Comparison of ENCODE assay signal across 8 cellular contexts in the genomic region with DNA sequence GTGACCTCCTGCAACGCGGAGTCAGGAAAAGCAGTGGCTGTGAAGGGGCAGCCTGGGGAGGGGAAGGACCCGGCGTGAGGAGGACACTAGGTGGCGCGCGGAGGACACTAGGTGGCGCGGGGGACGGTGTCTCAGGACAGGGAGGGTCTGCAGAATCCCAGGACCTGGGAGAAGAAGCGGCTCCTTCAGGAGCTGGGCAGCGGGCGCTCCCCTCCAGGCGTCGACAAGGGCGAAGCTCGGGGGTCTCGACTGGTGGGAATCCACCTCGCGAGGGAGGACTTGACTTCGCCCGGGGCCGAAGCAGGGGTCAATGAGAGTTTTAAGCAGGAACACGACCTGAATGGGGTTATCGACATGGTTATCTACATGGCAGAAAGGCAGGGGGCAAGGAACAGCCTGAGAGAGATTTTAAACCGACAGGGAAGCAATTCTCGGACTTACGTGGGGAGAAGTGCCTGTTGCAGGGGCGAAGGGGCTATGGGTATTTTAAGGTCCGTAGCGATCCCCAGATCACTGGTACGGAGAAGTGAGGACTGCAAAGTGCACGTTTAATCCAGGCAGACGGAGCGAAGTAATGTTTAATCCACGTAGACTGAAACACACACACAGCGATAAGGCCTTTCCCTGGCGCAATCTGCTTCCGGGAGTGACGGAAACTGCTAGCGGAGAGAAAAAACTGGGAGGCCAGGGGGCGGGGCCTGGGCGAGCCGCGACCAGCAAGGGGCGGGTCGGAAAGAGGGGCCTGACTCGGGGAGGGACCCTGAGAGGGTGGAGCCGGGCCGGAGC. TPM values are rescaled to one million over a fixed set of nuclear protein-coding genes. Genes with fewer than 3 reads are reported as not detected.
A peak's percentile ranks its signal among the peaks of the same experiment; 100 is the strongest.
DNase-seq lines count a peak whose midpoint lies in the region; ATAC-seq, FAIRE-seq and TF ChIP-seq lines count a peak whose summit lies in the region.

Gene ZNF616 (minus strand): TSS at position 648 of the 786 bp plus-strand sequence. CDS start 9,426 bp downstream, outside the sequence.

- CTCF ChIA-PET in HepG2 (lab: Yijun Ruan, JAX; ENCODE audit: low intra/inter-chr PET ratio, low total read pairs): interaction anchor here (1.8 kb wide), 1 partner anchor 98 kb away, joined by 17 read pairs; no protein-coding TSS in a partner anchor

- under 1% methylated on average over 41 of the region's 50 CpGs for WGBS in HepG2 (ENCODE audit: low lambda C conversion rate)

- H3K27me3 Mint-ChIP-seq in CD14-positive monocyte (ENCODE audit: low read depth in 3 of 3): peaks cover 0 to 4% (median 0%) of the 10 kb centered on the region in 3 donors
- H3K27me3 Mint-ChIP-seq in dendritic cell treated with granulocyte-macrophage colony-stimulating factor and Interleukin-4, amounts not matched to agents 40 ng/mL and 50 ng/mL, for 4 days: no peaks in the 10 kb centered on the region

- peak within 1 kb of the TSS; percentile 95 for H2AFZ ChIP-seq in HepG2 (ENCODE audit: low read length)

- H3K4me1 Mint-ChIP-seq in CD14-positive monocyte: peaks cover 16% of the 10 kb centered on the region
- peaks cover 18% of the 10 kb centered on the region for H3K4me1 Mint-ChIP-seq in dendritic cell treated with granulocyte-macrophage colony-stimulating factor and Interleukin-4, amounts not matched to agents 40 ng/mL and 50 ng/mL, for 4 days (ENCODE audit: low read depth)

- in situ Hi-C loops in HepG2 (cut with HindIII; ENCODE audit: extremely low pct_ligation_motif_present, low pct_unique_long_range_greater_than_20kb): loop anchor here (10.0 kb wide), 1 partner anchor 95 kb away; no protein-coding TSS in a partner anchor

- peak within 1 kb of the TSS; percentile 92 to 96 (median 93) for H3K4me3 ChIP-seq in HepG2 (replicated peaks in 1 of 3; ENCODE audit: insufficient read depth in 1 of 3, low read depth in 2 of 3, low read length in 3 of 3)

- peaks cover 19 to 34% of the 10 kb centered on the region in 2 donors for H3K36me3 Mint-ChIP-seq in CD14-positive monocyte
- H3K36me3 Mint-ChIP-seq in dendritic cell treated with granulocyte-macrophage colony-stimulating factor and Interleukin-4, amounts not matched to agents 40 ng/mL and 50 ng/mL, for 4 days (ENCODE audit: low read depth): peaks cover 52% of the 10 kb centered on the region

- peak within 1 kb of the TSS; percentile 98 to 99 for H3K4me3 Mint-ChIP-seq in CD14-positive monocyte
- peak within 1 kb of the TSS; percentile 93 for H3K4me3 Mint-ChIP-seq in dendritic cell treated with granulocyte-macrophage colony-stimulating factor and Interleukin-4, amounts not matched to agents 40 ng/mL and 50 ng/mL, for 4 days

- TF ChIP-seq EP300 in HepG2 (IDR thresholded peaks at IDR 0.05; ENCODE audit: low read depth in 2 of 2, low read length in 2 of 2) (0 out of 4 replicates have a peak, but pooled peaks of 1 of the 2 experiments have one; percentile 7), HepG2 (CRISPR knock-in tag; IDR thresholded peaks at IDR 0.05; ENCODE audit: borderline replicate concordance) (no peak)

- H3K9me3 Mint-ChIP-seq in CD14-positive monocyte: peaks cover 28 to 76% (median 62%) of the 10 kb centered on the region in 7 donors
- peaks cover 45% of the 10 kb centered on the region for H3K9me3 Mint-ChIP-seq in dendritic cell treated with granulocyte-macrophage colony-stimulating factor and Interleukin-4, amounts not matched to agents 40 ng/mL and 50 ng/mL, for 4 days

- H3K36me3 ChIP-seq in HepG2 (replicated peaks in 1 of 2; ENCODE audit: control insufficient read depth in 1 of 2, insufficient read depth in 2 of 2, low read length in 2 of 2): peaks cover 1 to 2% of the 10 kb centered on the region in 2 experiments; a peak in 2 of 5 replicates

- H3K27me3 ChIP-seq in HepG2 (ENCODE audit: control insufficient read depth in 1 of 2, insufficient read depth in 2 of 2, low read length in 2 of 2): no peaks in the 10 kb centered on the region; a peak in 1 of 5 replicates

- FAIRE-seq in HepG2 (lab: Jason Lieb, UNC): peak; percentile 68

- ATAC-seq in GM19324 (IDR thresholded peaks at IDR 0.05; ENCODE audit: low FRiP score, unreplicated experiment) (peak; percentile 93), HG03521 (IDR thresholded peaks at IDR 0.05; ENCODE audit: unreplicated experiment) (peak; percentile 93), HepG2 (peak; percentile 97)

- POLR2A ChIA-PET in HepG2 (lab: Yijun Ruan, JAX): interaction anchor here (0.6 to 3.9 kb wide), 3 partner anchors 8 to 50 kb away, joined by 3 to 23 read pairs (median 8); partner anchors contain the start of genes PPP2R1A and ZNF836

- no peaks in the 10 kb centered on the region for H4K20me1 ChIP-seq in HepG2 (ENCODE audit: insufficient read depth, low read length)

- peak within 1 kb of the TSS; percentile 94 for H3K27ac ChIP-seq in HepG2 (ENCODE audit: extremely low read length, insufficient read depth, low read length)

- BruUV-seq in HepG2 (replicated peaks; lab: Mats Ljungman, UMichigan): TSS peak; percentile 88

- peak; percentile 96 for DNase-seq in CD14-positive monocyte (ENCODE audit: low spot score)
- DNase-seq in NCI-H69 (lab: John Stamatoyannopoulos, UW): peak; percentile 98
- peak; percentile 97 to 98 for DNase-seq in activated CD4-positive, alpha-beta T cell treated with anti-CD3 and anti-CD28 coated beads, Interleukin-2, amount 50 U/mL, for 4 hours
- DNase-seq in HepG2 (ENCODE audit: low spot score): peak; percentile 89
- peak; percentile 97 to 98 for DNase-seq in stimulated activated CD4-positive, alpha-beta T cell treated with anti-CD3 and anti-CD28 coated beads, Interleukin-2, amount 100 ng/mL, for 48 hours

- H3K4me1 ChIP-seq in HepG2 (ENCODE audit: insufficient read depth, low read length): peaks cover 25% of the 10 kb centered on the region

- H3K27ac Mint-ChIP-seq in CD14-positive monocyte: peak within 1 kb of the TSS; percentile 96 to 98 (median 96)
- H3K27ac Mint-ChIP-seq in dendritic cell treated with granulocyte-macrophage colony-stimulating factor and Interleukin-4, amounts not matched to agents 40 ng/mL and 50 ng/mL, for 4 days: peak within 1 kb of the TSS; percentile 98

- peak; percentile 87 for TF ChIP-seq RAD21 in HepG2 (CRISPR knock-in tag; IDR thresholded peaks at IDR 0.05)

- H3K4me2 ChIP-seq in HepG2 (ENCODE audit: low read depth, low read length): peak within 1 kb of the TSS; percentile 97

- peaks cover 50% of the 10 kb centered on the region for H3K9me3 ChIP-seq in HepG2 (ENCODE audit: low read length)

- peak; percentile 81 to 83 for TF ChIP-seq POLR2A in HepG2 (IDR thresholded peaks at IDR 0.05; ENCODE audit: insufficient read depth in 1 of 2, low read depth in 2 of 2, low read length in 2 of 2)

- peak; percentile 94 for TF ChIP-seq CTCF in CD14-positive monocyte (IDR thresholded peaks at IDR 0.05)
- TF ChIP-seq CTCF in HepG2 (CRISPR knock-in tag; IDR thresholded peaks at IDR 0.05): peak; percentile 97

- peak within 1 kb of the TSS; percentile 94 for H3K9ac ChIP-seq in HepG2 (ENCODE audit: insufficient read depth, low read depth, low read length)

- intact Hi-C loops in CD14-positive monocyte (cut with micrococcal nuclease): loop anchor here (2.0 to 5.0 kb wide), 5 partner anchors 31 to 158 kb away; partner anchors contain the start of genes PPP2R1A (in 1 of the 2), ZNF480 (in 1 of the 2) and ZNF836 (in 1 of the 2)
- intact Hi-C loops in dendritic cell treated with granulocyte-macrophage colony-stimulating factor and Interleukin-4, amounts not matched to agents 40 ng/mL and 50 ng/mL, for 4 days (cut with micrococcal nuclease): loop anchor here (1.0 to 2.0 kb wide), 2 partner anchors 51 to 97 kb away; partner anchors contain the start of gene PPP2R1A
- intact Hi-C loops in HepG2 (cut with micrococcal nuclease; ENCODE audit: unreplicated experiment): loop anchor here (1.0 to 2.0 kb wide), 2 partner anchors 49 to 98 kb away; no protein-coding TSS in a partner anchor

- peaks cover 22% of the 10 kb centered on the region for H3K79me2 ChIP-seq in HepG2 (ENCODE audit: insufficient read depth, low read length)

TF ChIP-seq in HepG2, 621 proteins besides CTCF, POLR2A, EP300 and RAD21 (continues in another document):
- TF ChIP-seq ZNF709 (CRISPR knock-in tag; IDR thresholded peaks at IDR 0.05): no peak
- TF ChIP-seq ZNF788 (CRISPR knock-in tag; IDR thresholded peaks at IDR 0.05; ENCODE audit: borderline replicate concordance): no peak; the same call in 1 of the 2 replicates
- no peak for TF ChIP-seq MBD4 (IDR thresholded peaks at IDR 0.05; ENCODE audit: borderline replicate concordance, low read length)
- no peak for TF ChIP-seq ZNF33B (CRISPR knock-in tag; IDR thresholded peaks at IDR 0.05)
- TF ChIP-seq ZNF746 (CRISPR knock-in tag; IDR thresholded peaks at IDR 0.05): no peak

RNA-seq across cellular contexts. Expression of gene ZNF616, which starts in this region (rescaled TPM):
- polyA plus RNA-seq in CD14-positive monocyte (1 to 10 TPM in 1 of 2 donors, under 1 TPM in 1; 0.32 to 1.1 TPM), HepG2 (2011; rRNA removed) (2.2 and 3.2 TPM in 2 replicates)
- 10.4 and 19.8 TPM in 2 replicates for total RNA-seq in HepG2 (2016; rRNA removed; fragmentation: Illumina TruSeq; extraction: Trizol)
- total RNA-seq in HepG2 (2016; cell fraction: cytosol; rRNA removed; fragmentation: Illumina TruSeq; extraction: Trizol; ENCODE audit: low read depth): 1.5 and 1.7 TPM in 2 replicates
- 11.8 and 19.2 TPM in 2 replicates for total RNA-seq in HepG2 (2016; cell fraction: insoluble cytoplasmic fraction; rRNA removed; fragmentation: Illumina TruSeq; extraction: Trizol)
- 5.0 and 6.2 TPM in 2 replicates for total RNA-seq in HepG2 (2016; cell fraction: membrane; rRNA removed; fragmentation: Illumina TruSeq; extraction: Trizol)
- total RNA-seq in HepG2 (2016; cell fraction: nucleus; rRNA removed; fragmentation: Illumina TruSeq; extraction: Trizol): 6.9 and 9.4 TPM in 2 replicates
- polyA plus RNA-seq in HepG2 (2011; cell fraction: cytosol; rRNA removed): 1.2 and 2.3 TPM in 2 replicates
- 2.3 and 3.8 TPM in 2 replicates for polyA plus RNA-seq in HepG2 (2011; cell fraction: nucleus; rRNA removed)
- polyA plus RNA-seq in HepG2 (2012): 6.6 and 7.4 TPM in 2 replicates
- polyA plus RNA-seq in HepG2 (2016; cell fraction: cytosol; fragmentation: Illumina TruSeq; extraction: Trizol; ENCODE audit: low read depth): 0.31 and 0.53 TPM in 2 replicates
- 9.5 and 10.9 TPM in 2 replicates for polyA plus RNA-seq in HepG2 (2016; cell fraction: insoluble cytoplasmic fraction; fragmentation: Illumina TruSeq; extraction: Trizol; ENCODE audit: low read depth)
- polyA plus RNA-seq in HepG2 (2016; cell fraction: membrane; fragmentation: Illumina TruSeq; extraction: Trizol; ENCODE audit: low read depth): 1.3 and 1.5 TPM in 2 replicates
- 7.8 and 9.0 TPM in 2 replicates for polyA plus RNA-seq in HepG2 (2016; cell fraction: nucleus; fragmentation: Illumina TruSeq; extraction: Trizol; ENCODE audit: insufficient read depth, low read depth)
- polyA minus RNA-seq in HepG2 (2011; rRNA and poly(A)+ RNA removed; ENCODE audit: low replicate concordance): 8.7 and 9.8 TPM in 2 replicates
- 3.9 and 4.6 TPM in 2 replicates for polyA minus RNA-seq in HepG2 (2011; cell fraction: cytosol; rRNA and poly(A)+ RNA removed)
- 9.7 and 18.8 TPM in 2 replicates for polyA minus RNA-seq in HepG2 (2011; cell fraction: nucleus; rRNA and poly(A)+ RNA removed)

Comparison
In these comparisons a context has a peak if more than half of its experiments do, and no peak if none do; other contexts are left out.
1. Peak in every context shown above with its lines: DNase-seq, ATAC-seq, H3K4me3 ChIP-seq and H3K27ac ChIP-seq.